In the genomic region with DNA sequence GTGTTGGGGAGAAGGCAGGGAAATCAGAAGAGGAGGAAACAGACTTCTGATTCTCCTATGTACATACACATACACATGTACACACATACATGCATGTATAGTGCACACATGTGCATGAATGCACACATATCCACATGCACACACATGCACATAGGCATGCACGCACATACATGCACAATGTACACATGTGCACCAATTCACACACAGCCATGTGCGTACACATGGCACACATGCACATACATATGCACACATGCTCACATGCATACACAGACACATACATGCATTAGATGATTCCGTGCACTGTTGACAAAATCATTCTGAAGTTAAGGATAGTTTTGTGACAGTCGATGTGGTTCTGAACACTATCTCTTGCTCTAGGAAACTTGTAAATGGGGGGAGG, we compare ENCODE assay signal across 18 cellular contexts.
DNase-seq lines count a peak whose midpoint lies in the region; ATAC-seq, FAIRE-seq and TF ChIP-seq lines count a peak whose summit lies in the region.
"Had no signal": no experiment of that assay in that cellular context is flagged by ENCODE, and none has a peak within 500 bp of the region (broad histone marks: within the 10 kb centered on the region; RNA-seq: fewer than 3 reads in every experiment).

No MANE protein-coding gene starts in this region.

- TF ChIP-seq CTCF in endothelial cell of umbilical vein (IDR thresholded peaks at IDR 0.05; ENCODE audit: extremely low read depth in 1 of 2, insufficient read depth in 1 of 2, low read depth in 1 of 2, low read length in 2 of 2) (no peak), neural progenitor cell (IDR thresholded peaks at IDR 0.05) (no peak)

- H3K27me3 ChIP-seq in endothelial cell of umbilical vein (ENCODE audit: control insufficient read depth in 2 of 2, insufficient read depth in 2 of 2, low read length in 2 of 2) (no peaks in the 10 kb centered on the region), neural progenitor cell (no peaks in the 10 kb centered on the region)

- H3K27ac Mint-ChIP-seq in neural progenitor cell: peak overlapping the region; percentile 42
- H3K27ac Mint-ChIP-seq: CD4-positive, alpha-beta memory T cell; HFFc6 had no signal

- no peaks in the 10 kb centered on the region for H3K79me2 ChIP-seq in endothelial cell of umbilical vein (ENCODE audit: control insufficient read depth, insufficient read depth, low read length)
- no peaks in the 10 kb centered on the region for H3K79me2 ChIP-seq in neural progenitor cell (ENCODE audit: low read depth)

- H3K9me3 ChIP-seq in endothelial cell of umbilical vein (replicated peaks; ENCODE audit: control insufficient read depth, insufficient read depth, low read length) (no peaks in the 10 kb centered on the region), neural progenitor cell (ENCODE audit: low read depth) (no peaks in the 10 kb centered on the region)
- H3K9me3 ChIP-seq: HAP-1 had no signal

- dilution Hi-C loops in endothelial cell of umbilical vein (cut with MboI; ENCODE audit: extremely low pct_ligation_motif_present, low sequenced_read_pairs): no loop called here

- H3F3A ChIP-seq in neural progenitor cell (ENCODE audit: low read depth): no peaks in the 10 kb centered on the region

- H2AFZ ChIP-seq in endothelial cell of umbilical vein (ENCODE audit: low read depth, low read length): no peak overlapping the region
- no peak overlapping the region for H2AFZ ChIP-seq in neural progenitor cell (replicated peaks)

- H3K4me3 ChIP-seq in endothelial cell of umbilical vein (replicated peaks in 1 of 3; ENCODE audit: insufficient read depth in 1 of 3, low read depth in 1 of 3, low read length in 3 of 3) (no peak overlapping the region), neural progenitor cell (no peak overlapping the region)
- H3K4me3 ChIP-seq: HAP-1 had no signal

- H3K9me3 Mint-ChIP-seq in neural progenitor cell: no peaks in the 10 kb centered on the region
- H3K9me3 Mint-ChIP-seq: CD4-positive, alpha-beta memory T cell had no signal

- H3K4me3 Mint-ChIP-seq in neural progenitor cell: no peak overlapping the region
- H3K4me3 Mint-ChIP-seq: CD4-positive, alpha-beta memory T cell; HFFc6 had no signal

- H3K4me2 ChIP-seq in endothelial cell of umbilical vein (ENCODE audit: insufficient read depth, low read length): no peak overlapping the region
- H3K4me2 ChIP-seq in neural progenitor cell: no peak overlapping the region

- POLR2A ChIA-PET in endothelial cell of umbilical vein (lab: Charles Lee): no interaction called here

- no peaks in the 10 kb centered on the region for H3K9me1 ChIP-seq in endothelial cell of umbilical vein (replicated peaks; ENCODE audit: control insufficient read depth, extremely low read depth, insufficient read depth, low read length)

- H3K4me1 ChIP-seq in endothelial cell of umbilical vein (ENCODE audit: control insufficient read depth, extremely low read depth, insufficient read depth, low read length) (no peaks in the 10 kb centered on the region), neural progenitor cell (no peaks in the 10 kb centered on the region)
- H3K4me1 ChIP-seq: HAP-1 had no signal

- no peak for DNase-seq in GM12892 (ENCODE audit: insufficient read length)
- DNase-seq in endothelial cell of umbilical vein (ENCODE audit: low read depth, low spot score): no peak
- DNase-seq in neural progenitor cell (ENCODE audit: low spot score): no peak
- no peak for DNase-seq in urothelium cell line (ENCODE audit: low spot score)
- DNase-seq in iPS-NIHi11 (ENCODE audit: low spot score): no peak
- DNase-seq in activated CD4-positive, alpha-beta T cell treated with anti-CD3 and anti-CD28 coated beads, Interleukin-2, amount 50 U/mL, for 48 hours: no peak
- DNase-seq: C1 segment of cervical spinal cord; CD4-positive, alpha-beta memory T cell; COR-L47; DMS153; DND-41; GOT3; HFFc6 had no signal

- BruUV-seq in endothelial cell of umbilical vein (replicated peaks; lab: Mats Ljungman, UMichigan): no TSS peak

- H3K36me3 ChIP-seq in endothelial cell of umbilical vein (ENCODE audit: control insufficient read depth in 2 of 2, extremely low read depth in 1 of 2, insufficient read depth in 2 of 2, low read length in 2 of 2) (no peaks in the 10 kb centered on the region), neural progenitor cell (no peaks in the 10 kb centered on the region)
- H3K36me3 ChIP-seq: HAP-1 had no signal

- H3K27ac ChIP-seq in endothelial cell of umbilical vein (ENCODE audit: insufficient read depth, low read depth, low read length) (no peak overlapping the region), neural progenitor cell (no peak overlapping the region)

- H3K4me1 Mint-ChIP-seq in neural progenitor cell: no peaks in the 10 kb centered on the region
- H3K4me1 Mint-ChIP-seq: CD4-positive, alpha-beta memory T cell had no signal

- no peak for ATAC-seq in GM18520 (IDR thresholded peaks at IDR 0.05; ENCODE audit: unreplicated experiment)

- intact Hi-C loops in endothelial cell of umbilical vein (cut with micrococcal nuclease): no loop called here

- H3K9ac ChIP-seq in endothelial cell of umbilical vein (replicated peaks; ENCODE audit: extremely low read depth, insufficient read depth, low read length) (no peak overlapping the region), neural progenitor cell (no peak overlapping the region)

- CTCF ChIA-PET in endothelial cell of umbilical vein (lab: Charles Lee): no interaction called here

- TF ChIP-seq POLR2A in GM12892 (IDR thresholded peaks at IDR 0.05; ENCODE audit: low read depth, low read length) (no peak), endothelial cell of umbilical vein (IDR thresholded peaks at IDR 0.05; ENCODE audit: low read depth, low read length) (no peak)

- no peaks in the 10 kb centered on the region for H4K20me1 ChIP-seq in endothelial cell of umbilical vein (replicated peaks; ENCODE audit: control insufficient read depth, extremely low read depth, insufficient read depth, low read length)
- no peaks in the 10 kb centered on the region for H4K20me1 ChIP-seq in neural progenitor cell (ENCODE audit: low read depth)

- no peaks in the 10 kb centered on the region for H3K36me3 Mint-ChIP-seq in neural progenitor cell
- H3K36me3 Mint-ChIP-seq: CD4-positive, alpha-beta memory T cell had no signal

- H3K27me3 Mint-ChIP-seq in neural progenitor cell (ENCODE audit: insufficient read depth, low read depth): peaks cover 2% of the 10 kb centered on the region

- peak; percentile 48 for FAIRE-seq in GM12892 (lab: Jason Lieb, UNC)
- no peak for FAIRE-seq in endothelial cell of umbilical vein (lab: Jason Lieb, UNC)
- FAIRE-seq in urothelium cell line (lab: Jason Lieb, UNC): peak; percentile 93
- FAIRE-seq: G401.6, GM18507, H54 had no signal

TF ChIP-seq in endothelial cell of umbilical vein, 7 proteins besides CTCF, POLR2A, EP300 and RAD21:
- TF ChIP-seq, protein P1, sequence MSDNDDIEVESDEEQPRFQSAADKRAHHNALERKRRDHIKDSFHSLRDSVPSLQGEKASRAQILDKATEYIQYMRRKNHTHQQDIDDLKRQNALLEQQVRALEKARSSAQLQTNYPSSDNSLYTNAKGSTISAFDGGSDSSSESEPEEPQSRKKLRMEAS (IDR thresholded peaks at IDR 0.05; ENCODE audit: insufficient read depth, insufficient read length): peak; percentile 44
- no peak for TF ChIP-seq EZH2 (IDR thresholded peaks at IDR 0.05; ENCODE audit: borderline replicate concordance, low read depth, low read length, severe bottlenecking)
TF ChIP-seq in endothelial cell of umbilical vein: peak in this region for 1.
